ENCODE assay signal across 18 cellular contexts in the genomic region with DNA sequence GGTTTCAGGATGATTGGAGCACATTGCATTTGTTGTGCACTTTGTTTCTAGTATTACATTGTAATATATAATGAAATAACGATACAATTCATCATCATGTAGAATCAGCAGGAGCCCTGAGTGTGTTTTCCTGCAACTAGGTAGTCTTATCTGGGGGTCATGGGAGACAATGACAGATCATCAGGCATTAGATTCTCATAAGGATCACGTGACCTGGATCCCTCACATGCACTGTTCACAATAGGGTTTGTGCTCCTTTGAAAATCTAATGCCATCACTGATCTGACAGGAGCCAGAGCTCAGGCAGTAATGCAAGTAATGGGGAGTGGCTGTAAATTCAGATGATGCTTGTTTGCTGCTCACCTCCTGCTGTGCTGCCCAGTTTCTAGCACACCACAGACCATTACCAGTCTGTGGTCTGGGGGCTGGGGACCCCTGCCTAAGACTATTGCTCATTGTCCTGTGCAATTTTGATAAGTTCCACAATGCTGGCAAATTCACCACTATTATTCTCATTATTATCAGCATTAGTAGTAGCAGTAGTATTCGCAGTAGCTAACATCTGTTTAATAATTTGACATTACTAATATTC.
DNase-seq lines count a peak whose midpoint lies in the region; ATAC-seq and TF ChIP-seq lines count a peak whose summit lies in the region.
"Had no signal": no experiment of that assay in that cellular context is flagged by ENCODE, and none has a peak within 500 bp of the region (broad histone marks: within the 10 kb centered on the region; RNA-seq: fewer than 3 reads in every experiment).

No MANE protein-coding gene starts in this region.

- TF ChIP-seq RAD21 in IMR-90 (IDR thresholded peaks at IDR 0.05; ENCODE audit: low read length) = no peak

- H3K27me3 ChIP-seq in IMR-90 (ENCODE audit: control insufficient read depth, insufficient read depth, low read length) (no peaks in the 10 kb centered on the region), endodermal cell (ENCODE audit: control insufficient read depth, insufficient read depth, low read length, poor library complexity, severe bottlenecking) (no peaks in the 10 kb centered on the region), neuronal stem cell (ENCODE audit: control insufficient read depth in 3 of 3, insufficient read depth in 3 of 3, low read depth in 1 of 3, low read length in 3 of 3) (no peaks in the 10 kb centered on the region)
- H3K27me3 ChIP-seq: Peyer's patch, SJSA1 had no signal

- H3K9me1 ChIP-seq in IMR-90 (ENCODE audit: insufficient read depth, low read length) = peaks cover 18% of the 10 kb centered on the region

- H2BK120ac ChIP-seq in IMR-90 (ENCODE audit: low read depth, low read length) (peak overlapping the region; percentile 99), neuronal stem cell (ENCODE audit: low read depth, low read length) (no peak overlapping the region)

- no peak overlapping the region for H3K27ac Mint-ChIP-seq in endodermal cell
- H3K27ac Mint-ChIP-seq: CD14-positive monocyte had no signal

- H3K4me1 Mint-ChIP-seq in endodermal cell = peaks cover 15% of the 10 kb centered on the region
- H3K4me1 Mint-ChIP-seq: CD14-positive monocyte had no signal

- peak overlapping the region; percentile 98 for H3K14ac ChIP-seq in IMR-90 (replicated peaks; ENCODE audit: low read depth, low read length)
- H3K14ac ChIP-seq in neuronal stem cell (ENCODE audit: low read length) = no peak overlapping the region

- peak overlapping the region; percentile 99 for H2BK20ac ChIP-seq in IMR-90 (ENCODE audit: low read depth, low read length)

- WGBS in IMR-90 (ENCODE audit: extremely low coverage in 2 of 2, insufficient read length in 1 of 2), 2 experiments = no CpG with 5 or more reads among the region's 3 CpGs
- WGBS in endodermal cell (ENCODE audit: insufficient coverage in 1 of 2, insufficient read length in 1 of 2), 2 experiments = 86 to 95% methylated on average over 1 to 3 of the region's 3 CpGs
- WGBS in neuronal stem cell (ENCODE audit: extremely low coverage in 2 of 2, insufficient read length in 2 of 2, insufficient replicate concordance in 1 of 2), 2 donors = no CpG with 5 or more reads among the region's 3 CpGs

- H3K4ac ChIP-seq in IMR-90 (ENCODE audit: low read depth, low read length) (peak overlapping the region; percentile 88), neuronal stem cell (ENCODE audit: low read length) (no peak overlapping the region)

- no TSS peak for BruUV-seq in IMR-90 (replicated peaks; lab: Mats Ljungman, UMichigan)

- H3K4me3 Mint-ChIP-seq in endodermal cell = no peak overlapping the region
- H3K4me3 Mint-ChIP-seq: CD14-positive monocyte had no signal

- TF ChIP-seq CTCF in IMR-90 (conservative IDR thresholded peaks at IDR 0.05; ENCODE audit: low read depth, low read length) = no peak
- TF ChIP-seq CTCF in endodermal cell (conservative IDR thresholded peaks at IDR 0.05) = no peak

- peak overlapping the region; percentile 34 for H2AK9ac ChIP-seq in IMR-90 (replicated peaks; ENCODE audit: low read depth, low read length, poor library complexity)

- H4K8ac ChIP-seq in IMR-90 (ENCODE audit: low read depth in 2 of 2, low read length in 2 of 2) (peak overlapping the region; percentile 93 to 97), neuronal stem cell (ENCODE audit: low read depth, low read length) (no peak overlapping the region)

- H2BK15ac ChIP-seq in IMR-90 (ENCODE audit: low read depth, low read length) (peak overlapping the region; percentile 47), neuronal stem cell (ENCODE audit: low read length) (no peak overlapping the region)

- H3K9me3 Mint-ChIP-seq in endodermal cell = peaks cover 26% of the 10 kb centered on the region

- H3K23ac ChIP-seq in IMR-90 (ENCODE audit: low read depth, low read length) (0 out of 2 replicates have a peak overlapping the region, but pooled peaks have one; percentile 7), neuronal stem cell (ENCODE audit: low read depth, low read length, poor library complexity) (no peak overlapping the region)

- peaks cover 8% of the 10 kb centered on the region for H3K36me3 Mint-ChIP-seq in endodermal cell (ENCODE audit: low read depth)
- H3K36me3 Mint-ChIP-seq: CD14-positive monocyte had no signal

- H3K4me1 ChIP-seq in IMR-90 (ENCODE audit: control insufficient read depth, insufficient read depth, low read length) (peaks cover 28% of the 10 kb centered on the region), endodermal cell (ENCODE audit: control insufficient read depth, insufficient read depth, low read length) (peaks cover 8% of the 10 kb centered on the region), neuronal stem cell (ENCODE audit: control insufficient read depth in 2 of 2, insufficient read depth in 1 of 2, low read depth in 1 of 2, low read length in 2 of 2) (peaks cover 6 to 20% of the 10 kb centered on the region in 2 donors)
- H3K4me1 ChIP-seq: Peyer's patch had no signal

- H3K4me3 ChIP-seq in IMR-90 (ENCODE audit: insufficient read depth, low read depth, low read length) (no peak overlapping the region), endodermal cell (ENCODE audit: low read length) (peak overlapping the region; percentile 74), neuronal stem cell (ENCODE audit: low read length in 2 of 2) (no peak overlapping the region)
- H3K4me3 ChIP-seq: Peyer's patch, SJSA1 had no signal

- H3K4me2 ChIP-seq in IMR-90 (ENCODE audit: low read depth, low read length) (no peak overlapping the region), neuronal stem cell (ENCODE audit: insufficient read depth, low read length, poor library complexity, severe bottlenecking) (no peak overlapping the region)

- peak overlapping the region; percentile 74 for H2AK5ac ChIP-seq in IMR-90 (ENCODE audit: low read depth, low read length)
- no peak overlapping the region for H2AK5ac ChIP-seq in neuronal stem cell (ENCODE audit: low read depth, low read length)

- in situ Hi-C loops in IMR-90 (cut with MboI; ENCODE audit: low sequenced_read_pairs) = loop anchor here (10.0 kb wide), 2 partner anchors 216 to 594 kb away; a partner anchor contains a TSS

- dilution Hi-C loops in IMR-90 (cut with HindIII; ENCODE audit: low sequenced_read_pairs, unreplicated experiment) = no loop called here

- peak; percentile 13 for DNase-seq in NCI-H82 (lab: John Stamatoyannopoulos, UW)
- DNase-seq in NCI-H82 treated with DMSO at 0.1 percent for 48 hours (lab: John Stamatoyannopoulos, UW; ENCODE audit: unreplicated experiment) = no peak
- DNase-seq in IMR-90 = no peak
- no peak for DNase-seq in endodermal cell
- DNase-seq in neuronal stem cell (ENCODE audit: low spot score) = no peak
- no peak for DNase-seq in ecto neural progenitor cell (ENCODE audit: low spot score)
- no peak for DNase-seq in NCI-H2196 treated with DMSO at 0.1 percent for 48 hours (lab: John Stamatoyannopoulos, UW; ENCODE audit: unreplicated experiment)
- DNase-seq in T1000 (lab: John Stamatoyannopoulos, UW) = no peak
- DNase-seq: AML-193, GDM1, HCEC 1CT, KG1, NCI-H1436, NCI-H187 treated with DMSO at 0.1 percent for 48 hours, Peyer's patch had no signal

- H3K9ac ChIP-seq in IMR-90 (ENCODE audit: low read depth, low read length) = peak overlapping the region; percentile 31
- H3K9ac ChIP-seq in endodermal cell (ENCODE audit: extremely low read depth, low read length, poor library complexity, severe bottlenecking) = peak overlapping the region; percentile 84
- no peak overlapping the region for H3K9ac ChIP-seq in neuronal stem cell (ENCODE audit: low read depth, low read length, poor library complexity)

- H4K91ac ChIP-seq in IMR-90 (ENCODE audit: insufficient read depth, low read depth, low read length) = peak overlapping the region; percentile 98
- no peak overlapping the region for H4K91ac ChIP-seq in neuronal stem cell (ENCODE audit: low read depth, low read length, poor library complexity)

- H3K27ac ChIP-seq in IMR-90 (ENCODE audit: insufficient read depth, low read length) (peak overlapping the region; percentile 69), endodermal cell (ENCODE audit: low read depth, low read length) (peak overlapping the region; percentile 94), neuronal stem cell (replicated peaks; ENCODE audit: low read length) (peak overlapping the region; percentile 40)
- H3K27ac ChIP-seq: 22Rv1, Peyer's patch, SJSA1 had no signal

- no peak overlapping the region; the same call in 1 of the 2 replicates for H3K56ac ChIP-seq in IMR-90 (ENCODE audit: extremely low read depth, insufficient read depth, low read length)

- no peaks in the 10 kb centered on the region for H4K20me1 ChIP-seq in IMR-90 (ENCODE audit: insufficient read depth, low read length)

- peak overlapping the region; percentile 95 for H2BK5ac ChIP-seq in IMR-90 (ENCODE audit: low read depth, low read length, poor library complexity, severe bottlenecking)
- H2BK5ac ChIP-seq in neuronal stem cell (ENCODE audit: low read length) = no peak overlapping the region

- POLR2A ChIA-PET in IMR-90 (lab: Charles Lee; ENCODE audit: unreplicated experiment) = no interaction called here

- H2AFZ ChIP-seq in IMR-90 (replicated peaks; ENCODE audit: low read length, poor library complexity) (no peak overlapping the region), neuronal stem cell (ENCODE audit: low read length) (no peak overlapping the region)

- H3K36me3 ChIP-seq in IMR-90 (ENCODE audit: control insufficient read depth, insufficient read depth, low read length) = peaks cover 6% of the 10 kb centered on the region; the same call in 1 of the 2 replicates
- peaks cover 10% of the 10 kb centered on the region for H3K36me3 ChIP-seq in endodermal cell (ENCODE audit: control insufficient read depth, insufficient read depth, low read length)
- H3K36me3 ChIP-seq in neuronal stem cell (replicated peaks in 1 of 2; ENCODE audit: control insufficient read depth in 2 of 2, insufficient read depth in 2 of 2, low read length in 2 of 2) = no peaks in the 10 kb centered on the region
- H3K36me3 ChIP-seq: Peyer's patch, SJSA1 had no signal

- peak overlapping the region; percentile 83 for H4K5ac ChIP-seq in IMR-90 (ENCODE audit: low read depth, low read length)

- intact Hi-C loops in IMR-90 (cut with micrococcal nuclease) = loop anchor here (5.0 kb wide), 1 partner anchor 94 kb away; no protein-coding TSS in a partner anchor

- H3K79me1 ChIP-seq in IMR-90 (ENCODE audit: low read depth in 1 of 2, low read length in 2 of 2) = peaks cover 16 to 17% of the 10 kb centered on the region in 2 experiments; a peak in 3 of 4 replicates
- H3K79me1 ChIP-seq in neuronal stem cell (ENCODE audit: low read depth, low read length) = no peaks in the 10 kb centered on the region

- H3K9me3 ChIP-seq in IMR-90 (ENCODE audit: control insufficient read depth, insufficient read depth, low read length) = no peaks in the 10 kb centered on the region
- peaks cover 30% of the 10 kb centered on the region for H3K9me3 ChIP-seq in endodermal cell (ENCODE audit: control insufficient read depth, low read length)
- H3K9me3 ChIP-seq in neuronal stem cell (replicated peaks in 1 of 2; ENCODE audit: control insufficient read depth in 2 of 2, insufficient read depth in 1 of 2, low read depth in 1 of 2, low read length in 2 of 2) = peaks cover 8 to 17% of the 10 kb centered on the region in 2 donors
- H3K9me3 ChIP-seq: Peyer's patch, SJSA1 had no signal

- no peak for ATAC-seq in IMR-90 (ENCODE audit: low read depth)

- H2BK12ac ChIP-seq in neuronal stem cell (ENCODE audit: low read length) = no peak overlapping the region

- H3K18ac ChIP-seq in IMR-90 (ENCODE audit: low read depth, low read length) (peak overlapping the region; percentile 89), neuronal stem cell (ENCODE audit: low read length) (no peak overlapping the region)

- no peak for TF ChIP-seq POLR2A in IMR-90 (IDR thresholded peaks at IDR 0.05; ENCODE audit: low read depth, low read length)

- CTCF ChIA-PET in IMR-90 (lab: Yijun Ruan, JAX) = no interaction called here

- peaks cover 10% of the 10 kb centered on the region for H3K27me3 Mint-ChIP-seq in endodermal cell (ENCODE audit: insufficient read depth)

Comparison
In these comparisons a context has a peak if more than half of its experiments do, and no peak if none do; other contexts are left out.
1. H3K27ac ChIP-seq: peak in every context shown above with its lines; median percentile 94 in endodermal cell; 69 in IMR-90; 40 in neuronal stem cell.